In the genomic region with DNA sequence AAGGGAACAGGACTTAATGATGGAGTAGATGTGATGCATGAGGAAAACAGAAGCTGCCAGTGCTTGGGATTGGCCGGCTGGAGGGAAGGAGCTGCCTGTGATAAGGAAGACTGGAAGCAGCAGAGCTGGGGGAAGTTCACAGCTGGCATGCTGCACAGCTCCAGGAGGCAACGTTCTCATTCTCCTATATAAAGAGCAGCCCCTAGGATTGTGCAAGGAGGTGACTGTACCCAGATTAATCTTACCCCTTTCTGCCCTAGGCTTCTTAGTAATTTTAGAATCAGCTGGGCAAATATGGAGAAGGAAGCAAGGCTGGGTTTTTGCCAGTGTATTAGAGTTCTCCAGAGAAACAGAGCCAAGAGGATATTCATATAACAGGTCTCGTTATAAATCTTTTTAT, we compare ENCODE assay signal across 24 cellular contexts.
"Had no signal": no experiment of that assay in that cellular context is flagged by ENCODE, and none has a peak within 500 bp of the region (broad histone marks: within the 10 kb centered on the region; RNA-seq: fewer than 3 reads in every experiment).

No MANE protein-coding gene starts in this region.

- H3K36me3 Mint-ChIP-seq: activated naive CD8-positive, alpha-beta T cell treated with anti-CD3 and anti-CD28 coated beads, Interleukin-2, amount 10 ng/mL, durations not matched to agents 7 days and 5 days; memory B cell had no signal

- H3K36me3 ChIP-seq: heart right ventricle, neutrophil, ovary, thyroid gland had no signal

- H3K4me1 ChIP-seq: thyroid gland had no signal

- H3K4me3 Mint-ChIP-seq: activated naive CD8-positive, alpha-beta T cell treated with anti-CD3 and anti-CD28 coated beads, Interleukin-2, amount 10 ng/mL, durations not matched to agents 7 days and 5 days; activated T-cell treated with anti-CD3 and anti-CD28 coated beads, Interleukin-2, amount 50 U/mL, for 4 hours; dendritic cell treated with granulocyte-macrophage colony-stimulating factor and Interleukin-4, amounts not matched to agents 40 ng/mL and 50 ng/mL, for 4 days; memory B cell; nephron; T-helper 17 cell had no signal

- H3K9me3 Mint-ChIP-seq: activated naive CD8-positive, alpha-beta T cell treated with anti-CD3 and anti-CD28 coated beads, Interleukin-2, amount 10 ng/mL, durations not matched to agents 7 days and 5 days; activated T-cell treated with anti-CD3 and anti-CD28 coated beads, Interleukin-2, amount 50 U/mL, for 4 hours; activated T-helper 2 cell treated with anti-CD3 and anti-CD28 coated beads, Interferon-gamma antibody, Interleukin-2, Interleukin-4, amounts not matched to agents 10 μg/mL and 5 μg/mL and 100 μg/mL, durations not matched to agents 14 hours and 24 hours and 36 hours; dendritic cell treated with granulocyte-macrophage colony-stimulating factor and Interleukin-4, amounts not matched to agents 40 ng/mL and 50 ng/mL, for 4 days; memory B cell; nephron had no signal

- H3K27ac Mint-ChIP-seq: activated naive CD8-positive, alpha-beta T cell treated with anti-CD3 and anti-CD28 coated beads, Interleukin-2, amount 10 ng/mL, durations not matched to agents 7 days and 5 days; activated T-helper 2 cell treated with anti-CD3 and anti-CD28 coated beads, Interferon-gamma antibody, Interleukin-2, Interleukin-4, amounts not matched to agents 10 μg/mL and 5 μg/mL and 100 μg/mL, durations not matched to agents 14 hours and 24 hours and 36 hours; dendritic cell treated with granulocyte-macrophage colony-stimulating factor and Interleukin-4, amounts not matched to agents 40 ng/mL and 50 ng/mL, for 4 days; memory B cell; nephron; T-helper 17 cell had no signal

- DNase-seq: activated CD4-positive, alpha-beta T cell treated with anti-CD3 and anti-CD28 coated beads for 4 hours; activated CD4-positive, alpha-beta T cell treated with anti-CD3 and anti-CD28 coated beads, Interleukin-2, amount 50 U/mL, for 48 hours; activated CD4-positive, CD25-positive, alpha-beta regulatory T cell; activated CD8-positive, alpha-beta memory T cell treated with anti-CD3 and anti-CD28 coated beads, Interleukin-2, amount 50 U/mL, for 48 hours; activated naive CD4-positive, alpha-beta T cell; activated naive CD8-positive, alpha-beta T cell treated with anti-CD3 and anti-CD28 coated beads, Interleukin-2, amount 10 ng/mL, durations not matched to agents 7 days and 5 days; activated T-cell treated with anti-CD3 and anti-CD28 coated beads, Interleukin-2, amount 50 U/mL, for 4 hours; effector CD8-positive, alpha-beta T cell; heart right ventricle; islet precursor cell; left cardiac atrium; ovary; right cardiac atrium; stimulated activated CD4-positive, alpha-beta T cell treated with anti-CD3 and anti-CD28 coated beads, Interleukin-12 subunit alpha, Interleukin-12 subunit beta, amount 100 ng/mL, for 4 hours; stimulated activated CD4-positive, alpha-beta T cell treated with anti-CD3 and anti-CD28 coated beads, Interleukin-4, amount 100 ng/mL, for 4 hours; stimulated activated naive CD8-positive, alpha-beta T cell treated with anti-CD3 and anti-CD28 coated beads, Interleukin-15, Interleukin-2, amounts not matched to agents 100 U/mL and 50 U/mL, for 24 hours; substantia nigra; T-helper 17 cell; thyroid gland had no signal

- H3K27ac ChIP-seq: heart right ventricle, neutrophil, ovary, thyroid gland had no signal

- H3K27me3 ChIP-seq: heart right ventricle, ovary, thyroid gland had no signal

- H3K4me3 ChIP-seq: heart right ventricle, ovary, thyroid gland had no signal

- H3K4me1 Mint-ChIP-seq: activated naive CD8-positive, alpha-beta T cell treated with anti-CD3 and anti-CD28 coated beads, Interleukin-2, amount 10 ng/mL, durations not matched to agents 7 days and 5 days; memory B cell; T-helper 17 cell had no signal

- H3K9me3 ChIP-seq: heart right ventricle, neutrophil, ovary, thyroid gland had no signal
